Comparison of ENCODE assay signal across 1 cellular context in genomic region chr18:26549103-26549485, GRCh38.
TF ChIP-seq lines count a peak whose summit lies in the region.

No MANE protein-coding gene starts in this region.

TF ChIP-seq in SK-N-SH, 30 proteins besides CTCF, POLR2A, EP300 and RAD21:
- TF ChIP-seq MXI1 (IDR thresholded peaks at IDR 0.05; ENCODE audit: low read depth, low read length): 0 out of 2 replicates have a peak, but pooled peaks have one; percentile 8
- no peak for TF ChIP-seq MEF2A (IDR thresholded peaks at IDR 0.05; ENCODE audit: borderline replicate concordance, low read depth)
